15 cellular contexts compared by ENCODE assay signal in the genomic region with DNA sequence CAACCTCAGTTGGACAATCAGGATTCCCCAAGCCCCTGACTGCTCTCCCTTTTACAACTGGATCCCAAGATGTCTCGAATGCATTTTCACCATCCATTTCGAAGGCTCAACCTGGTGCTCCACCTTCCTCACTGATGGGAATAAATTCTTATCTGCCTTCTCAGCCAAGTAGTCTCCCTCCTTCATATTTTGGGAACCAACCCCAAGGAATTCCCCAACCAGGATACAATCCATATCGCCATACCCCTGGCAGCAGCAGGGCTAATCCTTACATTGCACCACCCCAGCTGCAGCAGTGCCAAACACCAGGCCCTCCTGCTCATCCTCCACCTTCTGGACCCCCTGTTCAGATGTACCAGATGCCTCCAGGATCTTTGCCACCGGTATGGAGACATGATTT.
"Had no signal": no experiment of that assay in that cellular context is flagged by ENCODE, and none has a peak within 500 bp of the region (broad histone marks: within the 10 kb centered on the region; RNA-seq: fewer than 3 reads in every experiment).

No MANE protein-coding gene starts in this region.

- H3K4me3 ChIP-seq: gastrocnemius medialis, lower lobe of right lung, tibial artery, vagina had no signal

- H3K9me3 ChIP-seq: gastrocnemius medialis, lower lobe of right lung, tibial artery, vagina had no signal

- H3K9me3 Mint-ChIP-seq: activated naive CD8-positive, alpha-beta T cell treated with anti-CD3 and anti-CD28 coated beads, Interleukin-2, amount 10 ng/mL, durations not matched to agents 7 days and 5 days; stimulated activated memory B cell treated with anti-CD40 and anti-IgM and Interleukin-4, amounts not matched to agents 10 μg/mL and 1 μg/mL and 100 μg/mL, for 72 hours had no signal

- H3K4me3 Mint-ChIP-seq: activated naive CD8-positive, alpha-beta T cell treated with anti-CD3 and anti-CD28 coated beads, Interleukin-2, amount 10 ng/mL, durations not matched to agents 7 days and 5 days; stimulated activated memory B cell treated with anti-CD40 and anti-IgM and Interleukin-4, amounts not matched to agents 10 μg/mL and 1 μg/mL and 100 μg/mL, for 72 hours had no signal

- ATAC-seq: gastrocnemius medialis; left cardiac atrium; lower lobe of right lung; stimulated activated memory B cell treated with anti-CD40 and anti-IgM and Interleukin-4, amounts not matched to agents 10 μg/mL and 1 μg/mL and 100 μg/mL, for 72 hours had no signal

- DNase-seq: activated CD4-positive, CD25-positive, alpha-beta regulatory T cell treated with anti-CD3 and anti-CD28 coated beads, Interleukin-2, amount 50 U/mL, for 72 hours; activated effector memory CD4-positive, alpha-beta T cell treated with anti-CD3 and anti-CD28 coated beads, Interleukin-2, amount 50 U/mL, for 16 hours; activated naive CD8-positive, alpha-beta T cell treated with anti-CD3 and anti-CD28 coated beads, Interleukin-2, amount 10 ng/mL, durations not matched to agents 7 days and 5 days; activated T-cell treated with anti-CD3 and anti-CD28 coated beads for 4 hours; anterior cingulate cortex; erythroblast; gastrocnemius medialis; left cardiac atrium; lower lobe of right lung; midbrain; stimulated activated CD4-positive, alpha-beta T cell treated with anti-CD3 and anti-CD28 coated beads, Interleukin-12 subunit alpha, Interleukin-12 subunit beta, amount 100 ng/mL, for 4 hours; stimulated activated CD4-positive, alpha-beta T cell treated with anti-CD3 and anti-CD28 coated beads, Interleukin-2, amount 100 ng/mL, for 24 hours; tibial artery had no signal

- H3K27me3 Mint-ChIP-seq: activated naive CD8-positive, alpha-beta T cell treated with anti-CD3 and anti-CD28 coated beads, Interleukin-2, amount 10 ng/mL, durations not matched to agents 7 days and 5 days; stimulated activated memory B cell treated with anti-CD40 and anti-IgM and Interleukin-4, amounts not matched to agents 10 μg/mL and 1 μg/mL and 100 μg/mL, for 72 hours had no signal

- H3K27ac Mint-ChIP-seq: activated naive CD8-positive, alpha-beta T cell treated with anti-CD3 and anti-CD28 coated beads, Interleukin-2, amount 10 ng/mL, durations not matched to agents 7 days and 5 days; stimulated activated memory B cell treated with anti-CD40 and anti-IgM and Interleukin-4, amounts not matched to agents 10 μg/mL and 1 μg/mL and 100 μg/mL, for 72 hours had no signal

- H3K27me3 ChIP-seq: gastrocnemius medialis, tibial artery, vagina had no signal

- H3K27ac ChIP-seq: gastrocnemius medialis, lower lobe of right lung, tibial artery, vagina had no signal
